In the genomic region with DNA sequence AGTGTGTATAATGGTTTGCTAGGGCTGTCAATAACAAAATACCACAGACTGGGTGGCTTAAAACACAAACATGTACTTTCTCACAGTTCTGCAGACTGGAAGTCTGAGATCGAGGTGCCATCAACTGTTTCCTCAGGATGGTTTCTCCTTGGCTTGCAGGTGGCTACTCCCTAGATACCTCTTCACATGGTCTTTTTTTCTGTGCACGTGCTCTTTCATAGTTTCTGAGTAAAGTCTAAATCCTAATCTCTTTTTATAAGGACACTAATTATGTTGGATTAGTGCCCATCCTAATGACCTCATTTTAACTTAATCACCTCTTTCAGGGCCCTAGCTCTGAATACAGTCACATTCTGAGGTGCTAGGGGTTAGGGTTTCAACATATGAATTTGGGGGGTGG, we compare ENCODE assay signal across 19 cellular contexts.
"Had no signal": no experiment of that assay in that cellular context is flagged by ENCODE, and none has a peak within 500 bp of the region (broad histone marks: within the 10 kb centered on the region; RNA-seq: fewer than 3 reads in every experiment).

No MANE protein-coding gene starts in this region.

- H3K36me3 ChIP-seq: left ventricle myocardium inferior, lower lobe of right lung, pancreas, tibial artery, upper lobe of left lung, vagina had no signal

- H3K27ac ChIP-seq: hepatocyte, left ventricle myocardium inferior, lower lobe of right lung, pancreas, tibial artery, upper lobe of left lung, vagina had no signal

- H3K4me1 ChIP-seq: left ventricle myocardium inferior, lower lobe of right lung, pancreas, tibial artery, upper lobe of left lung, vagina had no signal

- H3K9me3 ChIP-seq: lower lobe of right lung, pancreas, tibial artery, upper lobe of left lung, vagina had no signal

- H3K27me3 ChIP-seq: hepatocyte, pancreas, tibial artery, upper lobe of left lung, vagina had no signal

- DNase-seq: dermis blood vessel endothelial cell; endodermal cell; foreskin melanocyte; head of caudate nucleus; kidney; left cardiac atrium; left ventricle myocardium inferior; lower lobe of right lung; midbrain; occipital lobe; pancreas; right cardiac atrium; stimulated activated CD4-positive, alpha-beta T cell treated with anti-CD3 and anti-CD28 coated beads, Interleukin-4, amount 100 ng/mL, for 1 hour; stimulated activated CD8-positive, alpha-beta memory T cell treated with anti-CD3 and anti-CD28 coated beads, Interleukin-4, amount 100 ng/mL, for 48 hours; stimulated activated naive CD8-positive, alpha-beta T cell treated with anti-CD3 and anti-CD28 coated beads, Interleukin-15, Interleukin-2, amounts not matched to agents 100 U/mL and 50 U/mL, for 24 hours; tibial artery; upper lobe of left lung had no signal

- H3K4me3 ChIP-seq: hepatocyte, left ventricle myocardium inferior, lower lobe of right lung, pancreas, tibial artery, upper lobe of left lung, vagina had no signal
